27 cellular contexts compared by ENCODE assay signal in genomic region chr21:31624961-31625491, GRCh38.
"Had no signal": no experiment of that assay in that cellular context is flagged by ENCODE, and none has a peak within 500 bp of the region (broad histone marks: within the 10 kb centered on the region; RNA-seq: fewer than 3 reads in every experiment).

No MANE protein-coding gene starts in this region.

- DNase-seq: hippocampal formation; kidney; left colon; left ventricle myocardium inferior; lower lobe of right lung; mammary epithelial cell; mesendoderm; midbrain; mucosa of descending colon; naive thymus-derived CD4-positive, alpha-beta T cell; ovary; retina; right cardiac atrium; sigmoid colon; small intestine; spleen; stimulated activated CD4-positive, alpha-beta T cell treated with anti-CD3 and anti-CD28 coated beads, Interleukin-4, amount 100 ng/mL, for 24 hours; stimulated activated naive CD4-positive, alpha-beta T cell; tibial artery; trophoblast cell; uterus had no signal

- H3K27ac ChIP-seq: left ventricle myocardium inferior, lower lobe of right lung, ovary, prostate gland, sigmoid colon, spleen, suprapubic skin, thoracic aorta, tibial artery, uterus had no signal

- H3K4me1 ChIP-seq: left ventricle myocardium inferior, lower lobe of right lung, prostate gland, spleen, suprapubic skin, tibial artery, uterus had no signal

- H3K9me3 Mint-ChIP-seq: naive thymus-derived CD4-positive, alpha-beta T cell; natural killer cell treated with Interleukin-12 subunit alpha and Interleukin-12 subunit beta and Interleukin-15 and Interleukin-18, amount 100 ng/mL, for 72 hours; stimulated activated effector memory CD8-positive, alpha-beta T cell treated with anti-CD3 and anti-CD28 coated beads, Interleukin-12 subunit alpha, Interleukin-12 subunit beta, amount 100 ng/mL, for 72 hours; stimulated activated naive CD8-positive, alpha-beta T cell treated with anti-CD3 and anti-CD28 coated beads, Interleukin-15, Interleukin-2, amounts not matched to agents 100 ng/mL and 50 ng/mL, for 24 hours had no signal

- H3K9me3 ChIP-seq: left ventricle myocardium inferior, lower lobe of right lung, mucosa of descending colon, ovary, prostate gland, sigmoid colon, spleen, suprapubic skin, thoracic aorta, tibial artery, uterus had no signal

- H3K27ac Mint-ChIP-seq: naive thymus-derived CD4-positive, alpha-beta T cell; natural killer cell treated with Interleukin-12 subunit alpha and Interleukin-12 subunit beta and Interleukin-15 and Interleukin-18, amount 100 ng/mL, for 72 hours; stimulated activated effector memory CD8-positive, alpha-beta T cell treated with anti-CD3 and anti-CD28 coated beads, Interleukin-12 subunit alpha, Interleukin-12 subunit beta, amount 100 ng/mL, for 72 hours; stimulated activated naive CD8-positive, alpha-beta T cell treated with anti-CD3 and anti-CD28 coated beads, Interleukin-15, Interleukin-2, amounts not matched to agents 100 ng/mL and 50 ng/mL, for 24 hours had no signal

- ATAC-seq: left colon; lower lobe of right lung; mucosa of descending colon; naive thymus-derived CD4-positive, alpha-beta T cell; natural killer cell treated with Interleukin-12 subunit alpha and Interleukin-12 subunit beta and Interleukin-15 and Interleukin-18, amount 100 ng/mL, for 72 hours; right cardiac atrium; stimulated activated effector memory CD8-positive, alpha-beta T cell treated with anti-CD3 and anti-CD28 coated beads, Interleukin-12 subunit alpha, Interleukin-12 subunit beta, amount 100 ng/mL, for 72 hours had no signal

- H3K36me3 Mint-ChIP-seq: natural killer cell treated with Interleukin-12 subunit alpha and Interleukin-12 subunit beta and Interleukin-15 and Interleukin-18, amount 100 ng/mL, for 72 hours; stimulated activated effector memory CD8-positive, alpha-beta T cell treated with anti-CD3 and anti-CD28 coated beads, Interleukin-12 subunit alpha, Interleukin-12 subunit beta, amount 100 ng/mL, for 72 hours had no signal

- H3K27me3 ChIP-seq: ovary, sigmoid colon, spleen, suprapubic skin, tibial artery, uterus had no signal

- H3K4me3 Mint-ChIP-seq: naive thymus-derived CD4-positive, alpha-beta T cell; natural killer cell treated with Interleukin-12 subunit alpha and Interleukin-12 subunit beta and Interleukin-15 and Interleukin-18, amount 100 ng/mL, for 72 hours; stimulated activated effector memory CD8-positive, alpha-beta T cell treated with anti-CD3 and anti-CD28 coated beads, Interleukin-12 subunit alpha, Interleukin-12 subunit beta, amount 100 ng/mL, for 72 hours; stimulated activated naive CD8-positive, alpha-beta T cell treated with anti-CD3 and anti-CD28 coated beads, Interleukin-15, Interleukin-2, amounts not matched to agents 100 ng/mL and 50 ng/mL, for 24 hours had no signal

- H3K36me3 ChIP-seq: left ventricle myocardium inferior, lower lobe of right lung, ovary, prostate gland, sigmoid colon, spleen, suprapubic skin, thoracic aorta, tibial artery, uterus had no signal

- H3K4me3 ChIP-seq: left ventricle myocardium inferior, lower lobe of right lung, mucosa of descending colon, ovary, prostate gland, sigmoid colon, spleen, suprapubic skin, thoracic aorta, tibial artery, uterus had no signal
